35 cellular contexts compared by ENCODE assay signal in the genomic region with DNA sequence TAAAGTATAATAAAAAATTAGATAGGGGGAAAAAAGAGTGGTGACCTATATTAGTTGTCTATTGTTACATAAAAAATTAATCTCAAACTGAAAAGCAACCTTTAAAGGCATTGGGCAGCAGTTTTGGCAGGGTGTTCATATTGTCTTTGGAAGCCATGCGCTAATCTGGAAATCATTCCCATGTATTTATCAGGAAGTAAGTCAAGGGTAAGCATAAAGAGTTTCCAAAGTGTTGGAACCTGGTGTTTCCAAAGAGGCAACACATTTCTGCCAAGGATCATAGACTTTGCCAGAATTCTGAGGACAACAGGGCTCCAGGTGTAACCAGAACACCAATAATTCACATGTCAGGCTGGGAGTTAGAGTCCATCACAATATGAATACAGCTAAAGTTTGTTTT. TPM values are rescaled to one million over a fixed set of nuclear protein-coding genes. Genes with fewer than 3 reads are reported as not detected.
"Had no signal": no experiment of that assay in that cellular context is flagged by ENCODE, and none has a peak within 500 bp of the region (broad histone marks: within the 10 kb centered on the region; RNA-seq: fewer than 3 reads in every experiment).

No MANE protein-coding gene starts in this region.

- ATAC-seq: activated CD4-positive, alpha-beta T cell treated with anti-CD3 and anti-CD28 coated beads for 36 hours; activated CD4-positive, CD25-positive, alpha-beta regulatory T cell treated with anti-CD3 and anti-CD28 coated beads, Interleukin-2, amount 50 U/mL, for 24 hours; activated CD8-positive, alpha-beta memory T cell treated with anti-CD3 and anti-CD28 coated beads, Interleukin-2, amount 10 ng/mL, durations not matched to agents 7 days and 5 days; activated CD8-positive, alpha-beta T cell treated with anti-CD3 and anti-CD28 coated beads, Interleukin-2, amount 10 ng/mL, durations not matched to agents 7 days and 5 days; activated naive CD8-positive, alpha-beta T cell treated with anti-CD3 and anti-CD28 coated beads, Interleukin-2, amount 50 U/mL, for 24 hours; WTC11 had no signal

- H3K27me3 ChIP-seq: ascending aorta, brain microvascular endothelial cell, cardiac muscle cell had no signal

- H3K4me3 ChIP-seq: ascending aorta, cardiac muscle cell had no signal

- H3K36me3 ChIP-seq: ascending aorta, brain microvascular endothelial cell, cardiac muscle cell, WERI-Rb-1 had no signal

- DNase-seq: activated CD4-positive, alpha-beta memory T cell treated with anti-CD3 and anti-CD28 coated beads, Interleukin-2, amount 10 ng/mL, durations not matched to agents 7 days and 5 days; activated CD4-positive, alpha-beta T cell treated with anti-CD3 and anti-CD28 coated beads for 1 hour; activated CD4-positive, alpha-beta T cell treated with anti-CD3 and anti-CD28 coated beads for 36 hours; activated CD4-positive, alpha-beta T cell treated with anti-CD3 and anti-CD28 coated beads for 48 hours; activated CD4-positive, alpha-beta T cell treated with anti-CD3 and anti-CD28 coated beads, Interleukin-2, amount 10 ng/mL, durations not matched to agents 7 days and 5 days; activated CD4-positive, alpha-beta T cell treated with anti-CD3 and anti-CD28 coated beads, Interleukin-2, amount 50 U/mL, for 48 hours; activated CD4-positive, CD25-positive, alpha-beta regulatory T cell; activated CD8-positive, alpha-beta memory T cell treated with anti-CD3 and anti-CD28 coated beads for 24 hours; activated CD8-positive, alpha-beta memory T cell treated with anti-CD3 and anti-CD28 coated beads, Interleukin-2, amount 10 ng/mL, durations not matched to agents 7 days and 5 days; activated CD8-positive, alpha-beta memory T cell treated with anti-CD3 and anti-CD28 coated beads, Interleukin-2, amount 50 U/mL, for 48 hours; activated CD8-positive, alpha-beta T cell treated with anti-CD3 and anti-CD28 coated beads, Interleukin-2, amount 10 ng/mL, durations not matched to agents 7 days and 5 days; activated effector memory CD4-positive, alpha-beta T cell treated with Interleukin-2 at 50 U/mL for 16 hours; activated gamma-delta T cell; activated naive CD4-positive, alpha-beta T cell treated with anti-CD3 and anti-CD28 coated beads, Interleukin-2, amount 10 ng/mL, durations not matched to agents 7 days and 5 days; activated naive CD4-positive, alpha-beta T cell treated with Interleukin-2 at 50 U/mL for 16 hours; activated naive CD8-positive, alpha-beta T cell treated with anti-CD3 and anti-CD28 coated beads, Interleukin-2, amount 10 ng/mL, durations not matched to agents 7 days and 5 days; activated naive CD8-positive, alpha-beta T cell treated with anti-CD3 and anti-CD28 coated beads, Interleukin-2, amount 50 U/mL, for 24 hours; activated T-cell treated with anti-CD3 and anti-CD28 coated beads, Interleukin-2, amount 50 U/mL, for 24 hours; activated T-cell treated with anti-CD3 and anti-CD28 coated beads, Interleukin-2, amount 50 U/mL, for 48 hours; amygdala; anterior cingulate cortex; brain microvascular endothelial cell; caudate nucleus; SW 1271; T-helper 1 cell; T-helper 2 cell; T-helper 9 cell; WERI-Rb-1 had no signal

- H3K4me1 ChIP-seq: ascending aorta had no signal

- H3K27ac ChIP-seq: ascending aorta, brain microvascular endothelial cell, cardiac muscle cell, WERI-Rb-1 had no signal

- FAIRE-seq: bronchial epithelial cell, TTC549 had no signal

RNA-seq across cellular contexts. Expression of a gene that starts 55.7 kb away (rescaled TPM):
- total RNA-seq: activated CD4-positive, alpha-beta memory T cell treated with anti-CD3 and anti-CD28 coated beads, Interleukin-2, amount 10 ng/mL, durations not matched to agents 7 days and 5 days; activated CD4-positive, alpha-beta T cell treated with anti-CD3 and anti-CD28 coated beads, Interleukin-2, amount 10 ng/mL, durations not matched to agents 7 days and 5 days; activated CD8-positive, alpha-beta memory T cell treated with anti-CD3 and anti-CD28 coated beads, Interleukin-2, amount 10 ng/mL, durations not matched to agents 7 days and 5 days; activated CD8-positive, alpha-beta T cell treated with anti-CD3 and anti-CD28 coated beads, Interleukin-2, amount 10 ng/mL, durations not matched to agents 7 days and 5 days; activated naive CD8-positive, alpha-beta T cell treated with anti-CD3 and anti-CD28 coated beads, Interleukin-2, amount 10 ng/mL, durations not matched to agents 7 days and 5 days; activated T-helper 2 cell treated with anti-CD3 and anti-CD28 coated beads, Interferon-gamma antibody, Interleukin-2, Interleukin-4, amounts not matched to agents 10 μg/mL and 5 μg/mL and 100 μg/mL, durations not matched to agents 14 hours and 24 hours and 36 hours had no signal
